Comparison of ENCODE assay signal across 8 cellular contexts in genomic region chr19:34963531-34964406, GRCh38. TPM values are rescaled to one million over a fixed set of nuclear protein-coding genes. Genes with fewer than 3 reads are reported as not detected.
A peak's percentile ranks its signal among the peaks of the same experiment; 100 is the strongest.
DNase-seq lines count a peak whose midpoint lies in the region; ATAC-seq and TF ChIP-seq lines count a peak whose summit lies in the region.

Gene ZNF792, minus strand, starts transcription at chr19:34964229. Its CDS starts 567 bp downstream, at chr19:34963662.

- H3K36me3 ChIP-seq in Peyer's patch (peaks cover 0 to 27% (median 4%) of the 10 kb centered on the region in 3 donors), gastroesophageal sphincter (peaks cover 4 to 25% of the 10 kb centered on the region in 2 donors), neuron (ENCODE audit: insufficient read depth, low read length) (peaks cover 15% of the 10 kb centered on the region), thyroid gland (peaks cover 16 to 18% of the 10 kb centered on the region in 2 donors)

- DNase-seq in AG08396 (ENCODE audit: low spot score) = peak; percentile 87
- peak in 1 of 2 experiments; percentile 29 for DNase-seq in HL-60 (ENCODE audit: low read depth in 1 of 2, low spot score in 1 of 2)
- peak; percentile 70 to 82 (median 80) for DNase-seq in Peyer's patch
- DNase-seq in activated gamma-delta T cell treated with Interleukin-2 at 50 U/mL for 16 hours = peak; percentile 43
- peak; percentile 61 to 64 for DNase-seq in thyroid gland

- no peak for TF ChIP-seq EP300 in gastroesophageal sphincter (IDR thresholded peaks at IDR 0.05)

- H3K27me3 ChIP-seq in HL-60 (ENCODE audit: insufficient read depth, poor library complexity, severe bottlenecking) (no peaks in the 10 kb centered on the region), Peyer's patch (no peaks in the 10 kb centered on the region), gastroesophageal sphincter (no peaks in the 10 kb centered on the region), neuron (ENCODE audit: insufficient read depth, low read length) (no peaks in the 10 kb centered on the region), thyroid gland (no peaks in the 10 kb centered on the region)

- TF ChIP-seq POLR2A in Peyer's patch (IDR thresholded peaks at IDR 0.05) = peak; percentile 10 to 12
- no peak for TF ChIP-seq POLR2A in gastroesophageal sphincter (IDR thresholded peaks at IDR 0.05)
- peak in 1 of 2 donors; percentile 32 for TF ChIP-seq POLR2A in thyroid gland (IDR thresholded peaks at IDR 0.05)

- H3K27ac ChIP-seq in HL-60 (replicated peaks) (peak within 1 kb of the TSS; percentile 58), Peyer's patch (peak within 1 kb of the TSS; percentile 41 to 82 (median 76)), gastroesophageal sphincter (peak within 1 kb of the TSS in 3 of 4 donors; percentile 71 to 80 (median 73)), thyroid gland (peak within 1 kb of the TSS in 2 of 3 donors; percentile 48 to 53)

- H3K4me3 ChIP-seq in HL-60 (replicated peaks; ENCODE audit: insufficient read depth, low read length) (peak within 1 kb of the TSS; percentile 53), Peyer's patch (peak within 1 kb of the TSS; percentile 62 to 91 (median 84)), gastroesophageal sphincter (peak within 1 kb of the TSS; percentile 75 to 98), neuron (ENCODE audit: low read length) (peak within 1 kb of the TSS; percentile 88), thyroid gland (replicated peaks in 1 of 3) (peak within 1 kb of the TSS; percentile 68 to 80 (median 73))

- TF ChIP-seq CTCF in HL-60 (IDR thresholded peaks at IDR 0.05; ENCODE audit: insufficient read depth, low read length) (no peak), Peyer's patch (IDR thresholded peaks at IDR 0.05) (peak in 1 of 6 experiments; percentile 21), gastroesophageal sphincter (IDR thresholded peaks at IDR 0.05) (no peak), thyroid gland (IDR thresholded peaks at IDR 0.05) (no peak)

- ATAC-seq in GM18909 (IDR thresholded peaks at IDR 0.05; ENCODE audit: poor library complexity, unreplicated experiment) (peak; percentile 71), gastroesophageal sphincter (peak; percentile 79)

- intact Hi-C loops in thyroid gland (cut with DNase I) = no loop called here

- WGBS in gastroesophageal sphincter (ENCODE audit: low coverage in 1 of 2), 2 donors = 0 to 5% methylated on average over 4 to 18 of the region's 80 CpGs
- 0 to 1% methylated on average over 18 to 21 of the region's 80 CpGs for WGBS in thyroid gland, 2 donors

- H3K4me1 ChIP-seq in Peyer's patch = peaks cover 0 to 11% (median 0%) of the 10 kb centered on the region in 4 donors
- H3K4me1 ChIP-seq in gastroesophageal sphincter = peaks cover 0 to 34% (median 12%) of the 10 kb centered on the region in 3 donors
- no peaks in the 10 kb centered on the region for H3K4me1 ChIP-seq in neuron (ENCODE audit: insufficient read depth, low read length)
- peaks cover 12 to 15% of the 10 kb centered on the region in 2 donors for H3K4me1 ChIP-seq in thyroid gland

- H3K9me3 ChIP-seq in Peyer's patch = peaks cover 0 to 30% (median 17%) of the 10 kb centered on the region in 4 donors
- H3K9me3 ChIP-seq in gastroesophageal sphincter = peaks cover 0 to 30% (median 2%) of the 10 kb centered on the region in 3 donors
- H3K9me3 ChIP-seq in neuron (ENCODE audit: low read length) = peaks cover 34% of the 10 kb centered on the region
- no peaks in the 10 kb centered on the region for H3K9me3 ChIP-seq in thyroid gland

- H2AFZ ChIP-seq in neuron (ENCODE audit: low read depth, low read length) = peak within 1 kb of the TSS; percentile 99

RNA-seq across cellular contexts. Expression of gene ZNF792, which starts in this region (rescaled TPM):
- 10 to 100 TPM in 1 of 4 donors, 1 to 10 TPM in 3; 7.0 to 15.7 (median 7.4) TPM for total RNA-seq in Peyer's patch
- 10 to 100 TPM in 1 of 4 donors, 1 to 10 TPM in 3; 6.5 to 10.2 (median 7.3) TPM for total RNA-seq in gastroesophageal sphincter
- 10 to 100 TPM in 1 of 4 donors, 1 to 10 TPM in 3; 7.5 to 13.2 (median 9.3) TPM for total RNA-seq in thyroid gland

Comparison
In these comparisons a context has a peak if more than half of its experiments do, and no peak if none do; other contexts are left out.
1. POLR2A ChIP-seq: peak in Peyer's patch (2 of 2); none in gastroesophageal sphincter (0 of 2).
2. Peak in every context shown above with its lines, with median percentiles within 50 percentile points of each other: H3K27ac ChIP-seq and H3K4me3 ChIP-seq.